In genomic region chr7:70590126-70590854, GRCh38 we compare ENCODE assay signal across 13 cellular contexts.
"Had no signal": no experiment of that assay in that cellular context is flagged by ENCODE, and none has a peak within 500 bp of the region (broad histone marks: within the 10 kb centered on the region; RNA-seq: fewer than 3 reads in every experiment).

No MANE protein-coding gene starts in this region.

- DNase-seq: activated CD4-positive, alpha-beta T cell treated with anti-CD3 and anti-CD28 coated beads, Interleukin-2, amount 50 U/mL, for 4 hours; activated effector memory CD4-positive, alpha-beta T cell treated with Interleukin-2 at 50 U/mL for 16 hours; activated T-cell treated with anti-CD3 and anti-CD28 coated beads, Interleukin-2, amount 50 U/mL, for 1 hour; kidney glomerular epithelial cell; naive thymus-derived CD8-positive, alpha-beta T cell; posterior cingulate gyrus; stomach; uterus had no signal

- H3K4me3 ChIP-seq: gastroesophageal sphincter, lung, skin epidermis, stomach, thoracic aorta, uterus had no signal

- ATAC-seq: activated CD4-positive, CD25-positive, alpha-beta regulatory T cell treated with anti-CD3 and anti-CD28 coated beads, Interleukin-2, amount 50 U/mL, for 24 hours; gastroesophageal sphincter; naive thymus-derived CD8-positive, alpha-beta T cell had no signal

- H3K36me3 ChIP-seq: gastroesophageal sphincter, stomach, thoracic aorta, uterus had no signal

- H3K27me3 ChIP-seq: gastroesophageal sphincter, uterus had no signal

- H3K9me3 ChIP-seq: gastroesophageal sphincter, stomach, thoracic aorta, uterus had no signal

- H3K4me1 ChIP-seq: gastroesophageal sphincter, uterus had no signal

- H3K27ac ChIP-seq: gastroesophageal sphincter, skin epidermis, stomach, thoracic aorta, uterus had no signal
